ENCODE assay signal across 8 cellular contexts in the genomic region with DNA sequence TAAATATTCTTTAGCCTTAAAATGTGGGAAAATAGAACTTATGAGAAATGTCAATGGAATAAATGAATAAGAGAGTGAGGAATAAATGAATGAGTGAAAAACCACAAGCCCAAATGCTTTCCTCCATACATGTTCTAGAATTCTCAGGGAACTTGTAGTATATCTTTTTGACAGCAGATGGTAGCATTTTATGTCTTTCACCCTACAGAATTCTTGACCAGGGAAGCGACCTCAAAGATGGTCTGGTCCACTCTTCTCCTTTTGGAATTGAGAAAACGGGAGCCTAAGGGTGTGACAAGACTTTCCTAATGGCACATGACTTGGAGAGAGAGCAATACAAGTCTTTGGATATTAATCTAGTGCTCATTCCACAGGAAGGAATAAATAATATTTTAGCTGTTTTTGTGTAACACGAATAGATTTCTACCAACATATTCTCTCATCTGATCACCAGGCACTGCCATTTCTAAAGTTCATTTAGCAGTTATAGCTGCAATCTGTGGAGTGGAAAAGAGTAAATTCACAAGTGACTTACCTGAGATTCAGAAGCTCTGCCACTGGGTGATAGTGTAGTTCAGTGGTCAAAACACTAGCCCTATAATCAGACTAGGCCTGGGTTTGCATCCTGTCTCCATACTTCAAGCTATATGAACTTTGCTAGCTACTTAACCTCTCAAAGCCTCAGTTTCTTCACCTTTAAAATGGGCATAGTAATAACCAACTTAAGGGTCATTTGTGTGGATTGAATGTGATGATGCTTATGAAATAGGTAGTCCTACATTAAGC. TPM values are rescaled to one million over a fixed set of nuclear protein-coding genes. Genes with fewer than 3 reads are reported as not detected.
A peak's percentile ranks its signal among the peaks of the same experiment; 100 is the strongest.
DNase-seq lines count a peak whose midpoint lies in the region; ATAC-seq and TF ChIP-seq lines count a peak whose summit lies in the region.

No MANE protein-coding gene starts in this region.

- no peak overlapping the region for H4K91ac ChIP-seq in mesenchymal stem cell (ENCODE audit: low read length)

- no peak overlapping the region for H3K23ac ChIP-seq in mesenchymal stem cell (ENCODE audit: low read length in 2 of 2)

- H3K9me3 ChIP-seq in breast epithelium (no peaks in the 10 kb centered on the region), mesenchymal stem cell (ENCODE audit: control insufficient read depth, low read length) (no peaks in the 10 kb centered on the region)

- H3K36me3 ChIP-seq in breast epithelium: no peaks in the 10 kb centered on the region
- no peaks in the 10 kb centered on the region for H3K36me3 ChIP-seq in mesenchymal stem cell (ENCODE audit: control insufficient read depth in 1 of 2, insufficient read depth in 2 of 2, low read depth in 1 of 2, low read length in 2 of 2)

- no peak for ATAC-seq in GM21619 (IDR thresholded peaks at IDR 0.05; ENCODE audit: unreplicated experiment)

- H2BK12ac ChIP-seq in mesenchymal stem cell (ENCODE audit: low read length in 2 of 2): no peak overlapping the region

- no peak overlapping the region for H3K9ac ChIP-seq in mesenchymal stem cell (ENCODE audit: low read length)

- H3K79me1 ChIP-seq in mesenchymal stem cell (replicated peaks; ENCODE audit: low read length, poor library complexity, severe bottlenecking): no peaks in the 10 kb centered on the region

- DNase-seq in AG10803 (ENCODE audit: low read depth) (peak; percentile 16), NCI-H460 (ENCODE audit: extremely low read depth, low read depth) (peak; percentile 29), breast epithelium (ENCODE audit: low spot score in 2 of 2) (no peak), mesenchymal stem cell (peak; percentile 43), NCI-H446 treated with DMSO at 0.1 percent for 48 hours (lab: John Stamatoyannopoulos, UW) (no peak), NCI-H1694 (lab: John Stamatoyannopoulos, UW) (no peak)

- H3K27ac ChIP-seq in breast epithelium: no peak overlapping the region
- H3K27ac ChIP-seq in mesenchymal stem cell (ENCODE audit: low read length, poor library complexity, severe bottlenecking): no peak overlapping the region

- no peak overlapping the region for H3K14ac ChIP-seq in mesenchymal stem cell (ENCODE audit: low read length in 2 of 2)

- no peak overlapping the region for H2BK5ac ChIP-seq in mesenchymal stem cell (ENCODE audit: low read depth, low read length, poor library complexity, severe bottlenecking)

- no peak overlapping the region for H3K18ac ChIP-seq in mesenchymal stem cell (ENCODE audit: low read depth in 1 of 2, low read length in 2 of 2)

- H2BK15ac ChIP-seq in mesenchymal stem cell (ENCODE audit: low read depth, poor library complexity, severe bottlenecking): no peak overlapping the region

- H3K4me2 ChIP-seq in mesenchymal stem cell (ENCODE audit: low read length, poor library complexity, severe bottlenecking): no peak overlapping the region

- no peak for TF ChIP-seq POLR2A in breast epithelium (IDR thresholded peaks at IDR 0.05)

- H4K8ac ChIP-seq in mesenchymal stem cell (ENCODE audit: low read length): no peak overlapping the region

- H2AK5ac ChIP-seq in mesenchymal stem cell (ENCODE audit: low read length, severe bottlenecking): no peak overlapping the region

- H3K4me1 ChIP-seq in breast epithelium (no peaks in the 10 kb centered on the region), mesenchymal stem cell (ENCODE audit: control insufficient read depth, insufficient read depth, low read depth, low read length) (no peaks in the 10 kb centered on the region)

- TF ChIP-seq CTCF in AG10803 (conservative IDR thresholded peaks at IDR 0.05; ENCODE audit: low read length) (peak; percentile 48), GM12873 (IDR thresholded peaks at IDR 0.05; ENCODE audit: insufficient read depth, low read depth, low read length, missing control alignments) (peak; percentile 52), breast epithelium (IDR thresholded peaks at IDR 0.05) (peak in 2 of 3 donors; percentile 37 to 45)

- no peak overlapping the region for H2BK120ac ChIP-seq in mesenchymal stem cell (ENCODE audit: low read depth, low read length)

- no peak overlapping the region for H3K4me3 ChIP-seq in AG10803 (ENCODE audit: low read length)
- no peak overlapping the region for H3K4me3 ChIP-seq in breast epithelium
- H3K4me3 ChIP-seq in mesenchymal stem cell (ENCODE audit: insufficient read depth in 1 of 2, low read depth in 1 of 2, low read length in 2 of 2): no peak overlapping the region

- WGBS in mesenchymal stem cell: 13% methylated on average over 1 of the region's 3 CpGs

- no peak overlapping the region for H3K4ac ChIP-seq in mesenchymal stem cell (ENCODE audit: low read depth in 1 of 2, low read length in 2 of 2)

- no peak overlapping the region for H2AFZ ChIP-seq in mesenchymal stem cell (ENCODE audit: low read depth, low read length)

- intact Hi-C loops in breast epithelium (cut with DNase I; ENCODE audit: low total_unique reads): no loop called here

- H3K27me3 ChIP-seq in breast epithelium: no peaks in the 10 kb centered on the region
- H3K27me3 ChIP-seq in mesenchymal stem cell (ENCODE audit: control insufficient read depth in 1 of 2, insufficient read depth in 1 of 2, low read length in 2 of 2): peaks cover 0 to 37% of the 10 kb centered on the region in 2 experiments

RNA-seq across cellular contexts. Expression of gene F5, which starts 15.0 kb away (rescaled TPM):
- total RNA-seq in NCI-H460 (2014; rRNA removed; shearing (Covaris generic)): not detected in 2 replicates
- not detected in 2 replicates for polyA plus RNA-seq in NCI-H460 (2014; cell fraction: nucleus; rRNA removed)
- 1 to 10 TPM in 2 of 3 donors, under 1 TPM in 1; 0.44 to 7.4 (median 1.3) TPM for total RNA-seq in breast epithelium
- polyA plus RNA-seq in mesenchymal stem cell (2013, experiment 1 of 2): not detected
- not detected for polyA plus RNA-seq in mesenchymal stem cell (2013, experiment 2 of 2)

RNA-seq across cellular contexts. Expression of gene SELP, which starts 28.6 kb away (rescaled TPM):
- total RNA-seq in NCI-H460 (2014; rRNA removed; shearing (Covaris generic)): not detected in 2 replicates
- not detected in 2 replicates for polyA plus RNA-seq in NCI-H460 (2014; cell fraction: nucleus; rRNA removed)
- 10 to 100 TPM in 2 of 3 donors, 1 to 10 TPM in 1; 5.4 to 13.1 (median 10.1) TPM for total RNA-seq in breast epithelium
- polyA plus RNA-seq in mesenchymal stem cell (2013, experiment 1 of 2): 9.2 TPM
- 9.6 TPM for polyA plus RNA-seq in mesenchymal stem cell (2013, experiment 2 of 2)

Comparison
In these comparisons a context has a peak if more than half of its experiments do, and no peak if none do; other contexts are left out.
1. DNase-seq: peak in AG10803 (single experiment), NCI-H460 (single experiment) and mesenchymal stem cell (single experiment); none in breast epithelium (0 of 2), NCI-H446 treated with DMSO at 0.1 percent for 48 hours (single experiment) and NCI-H1694 (single experiment).
2. Peak in every context shown above with its lines, with median percentiles within 50 percentile points of each other: CTCF ChIP-seq.